Comparison of ENCODE assay signal across 13 cellular contexts in genomic region chr20:61913423-61914225, GRCh38.
"Had no signal": no experiment of that assay in that cellular context is flagged by ENCODE, and none has a peak within 500 bp of the region (broad histone marks: within the 10 kb centered on the region; RNA-seq: fewer than 3 reads in every experiment).

No MANE protein-coding gene starts in this region.

- H3K36me3 ChIP-seq: brain microvascular endothelial cell, upper lobe of right lung had no signal

- H3K27ac ChIP-seq: brain microvascular endothelial cell, hepatocyte, upper lobe of right lung had no signal

- H3K9me3 Mint-ChIP-seq: activated naive CD4-positive, alpha-beta T cell treated with anti-CD3 and anti-CD28 coated beads, Interleukin-2, amount 50 U/mL, for 72 hours; activated T-cell treated with anti-CD3 and anti-CD28 coated beads, Interleukin-2, amount 50 U/mL, for 24 hours had no signal

- ATAC-seq: upper lobe of right lung had no signal

- H3K4me3 Mint-ChIP-seq: activated CD8-positive, alpha-beta memory T cell treated with anti-CD3 and anti-CD28 coated beads, Interleukin-2, amount 10 ng/mL, durations not matched to agents 7 days and 5 days; activated T-cell treated with anti-CD3 and anti-CD28 coated beads, Interleukin-2, amount 50 U/mL, for 24 hours had no signal

- DNase-seq: activated CD4-positive, alpha-beta T cell treated with anti-CD3 and anti-CD28 coated beads for 1 hour; activated CD4-positive, alpha-beta T cell treated with anti-CD3 and anti-CD28 coated beads, Interleukin-2, amount 50 U/mL, for 48 hours; activated effector memory CD4-positive, alpha-beta T cell treated with anti-CD3 and anti-CD28 coated beads, Interleukin-2, amount 50 U/mL, for 16 hours; activated T-cell treated with anti-CD3 and anti-CD28 coated beads, Interleukin-2, amount 50 U/mL, for 24 hours; brain microvascular endothelial cell; effector memory CD4-positive, alpha-beta T cell; naive B cell; stimulated activated CD4-positive, alpha-beta T cell treated with anti-CD3 and anti-CD28 coated beads, Interleukin-1b, Interleukin-23, amount 100 ng/mL, for 48 hours; stimulated activated naive CD4-positive, alpha-beta T cell treated with Interleukin-2 at 50 U/mL for 16 hours; upper lobe of right lung had no signal

- H3K36me3 Mint-ChIP-seq: activated CD8-positive, alpha-beta memory T cell treated with anti-CD3 and anti-CD28 coated beads, Interleukin-2, amount 10 ng/mL, durations not matched to agents 7 days and 5 days; activated naive CD4-positive, alpha-beta T cell treated with anti-CD3 and anti-CD28 coated beads, Interleukin-2, amount 50 U/mL, for 72 hours; naive B cell had no signal

- H3K9me3 ChIP-seq: upper lobe of right lung had no signal

- H3K27ac Mint-ChIP-seq: activated naive CD4-positive, alpha-beta T cell treated with anti-CD3 and anti-CD28 coated beads, Interleukin-2, amount 50 U/mL, for 72 hours; activated T-cell treated with anti-CD3 and anti-CD28 coated beads, Interleukin-2, amount 50 U/mL, for 24 hours had no signal
